6 cellular contexts compared by ENCODE assay signal in genomic region chr2:139574371-139574770, GRCh38.
"Had no signal": no experiment of that assay in that cellular context is flagged by ENCODE, and none has a peak within 500 bp of the region (broad histone marks: within the 10 kb centered on the region; RNA-seq: fewer than 3 reads in every experiment).

No MANE protein-coding gene starts in this region.

- DNase-seq: GM23248, H9, HCEC 1CT, IMR-90, KG1 had no signal

- H3K4me3 ChIP-seq: GM23248, K562 had no signal

- H3K27ac ChIP-seq: GM23248 had no signal
